Comparison of ENCODE assay signal across 8 cellular contexts in genomic region chr1:45550401-45551305, GRCh38. TPM values are rescaled to one million over a fixed set of nuclear protein-coding genes. Genes with fewer than 3 reads are reported as not detected.
A peak's percentile ranks its signal among the peaks of the same experiment; 100 is the strongest.
DNase-seq lines count a peak whose midpoint lies in the region; TF ChIP-seq lines count a peak whose summit lies in the region.

TSS of gene AKR1A1 (plus strand) at chr1:45550826. CDS start at chr1:45561795, 10,969 bp downstream.

- H3K9me3 ChIP-seq in HAP-1, result no peaks in the 10 kb centered on the region
- no peaks in the 10 kb centered on the region for H3K9me3 ChIP-seq in MM.1S (replicated peaks; ENCODE audit: insufficient read depth, low read length)
- H3K9me3 ChIP-seq in neural cell (ENCODE audit: low read length), result no peaks in the 10 kb centered on the region
- H3K9me3 ChIP-seq in stomach, result no peaks in the 10 kb centered on the region

- H3K27me3 ChIP-seq in HAP-1 (ENCODE audit: low read depth) (no peaks in the 10 kb centered on the region), MM.1S (replicated peaks; ENCODE audit: insufficient read depth, low read length) (no peaks in the 10 kb centered on the region), neural cell (ENCODE audit: insufficient read depth, low read depth, low read length) (no peaks in the 10 kb centered on the region), stomach (no peaks in the 10 kb centered on the region)

- H3K4me2 ChIP-seq in MM.1S (ENCODE audit: low read depth, low read length) (peak within 1 kb of the TSS; percentile 65), neural cell (ENCODE audit: low read length) (peak within 1 kb of the TSS; percentile 97)

- intact Hi-C loops in stomach (cut with DNase I; ENCODE audit: low total_unique reads), result no loop called here

- peak within 1 kb of the TSS; percentile 77 for H3K27ac ChIP-seq in MM.1S (ENCODE audit: low read length)
- H3K27ac ChIP-seq in neural cell (ENCODE audit: low read length), result peak within 1 kb of the TSS; percentile 73
- peak within 1 kb of the TSS; percentile 84 to 93 (median 90) for H3K27ac ChIP-seq in stomach

- H3K79me2 ChIP-seq in MM.1S (ENCODE audit: low read length) (peaks cover 48% of the 10 kb centered on the region), neural cell (replicated peaks; ENCODE audit: insufficient read depth, low read length) (peaks cover 16% of the 10 kb centered on the region)

- no peak for TF ChIP-seq RAD21 in neural cell (conservative IDR thresholded peaks at IDR 0.05)

- TF ChIP-seq POLR2A in stomach (IDR thresholded peaks at IDR 0.05), result no peak

- H4K20me1 ChIP-seq in MM.1S (ENCODE audit: insufficient read depth, low read length) (no peaks in the 10 kb centered on the region), neural cell (ENCODE audit: insufficient read depth) (no peaks in the 10 kb centered on the region)

- H3F3A ChIP-seq in MM.1S (ENCODE audit: insufficient read depth, low read length) (peaks cover 7% of the 10 kb centered on the region), neural cell (ENCODE audit: insufficient read depth, low read length, poor library complexity, severe bottlenecking) (no peaks in the 10 kb centered on the region)

- DNase-seq in G401 (ENCODE audit: low spot score) (peak; percentile 89), HAP-1 (ENCODE audit: low spot score in 2 of 2) (peak; percentile 89 to 95), MM.1S (peak; percentile 95), SHP77 treated with DMSO at 0.1 percent for 48 hours (lab: John Stamatoyannopoulos, UW) (peak; percentile 89), fibroblast of villous mesenchyme (ENCODE audit: low read depth) (peak; percentile 84), stomach (peak; percentile 92)
- peak; percentile 95 for DNase-seq in activated effector memory CD4-positive, alpha-beta T cell treated with anti-CD3 and anti-CD28 coated beads, Interleukin-2, amount 50 U/mL, for 16 hours

- no peaks in the 10 kb centered on the region for H3K9me2 ChIP-seq in MM.1S (replicated peaks; ENCODE audit: insufficient read depth, low read length)
- H3K9me2 ChIP-seq in neural cell (ENCODE audit: insufficient read depth, low read length), result no peaks in the 10 kb centered on the region

- H3K9ac ChIP-seq in MM.1S (ENCODE audit: low read length) (peak within 1 kb of the TSS; percentile 80), neural cell (ENCODE audit: low read length) (peak within 1 kb of the TSS; percentile 68)

- peaks cover 35% of the 10 kb centered on the region for H3K36me3 ChIP-seq in HAP-1 (replicated peaks)
- no peaks in the 10 kb centered on the region for H3K36me3 ChIP-seq in MM.1S (replicated peaks; ENCODE audit: insufficient read depth, low read length)
- no peaks in the 10 kb centered on the region for H3K36me3 ChIP-seq in neural cell (ENCODE audit: insufficient read depth, low read length)
- peaks cover 3 to 16% (median 9%) of the 10 kb centered on the region in 4 donors for H3K36me3 ChIP-seq in stomach

- TF ChIP-seq CTCF in MM.1S (IDR thresholded peaks at IDR 0.05; ENCODE audit: low read length) (no peak), fibroblast of villous mesenchyme (IDR thresholded peaks at IDR 0.05; ENCODE audit: insufficient read depth, low read depth, low read length) (peak; percentile 1), neural cell (IDR thresholded peaks at IDR 0.05; ENCODE audit: poor library complexity, severe bottlenecking) (peak; percentile 33), stomach (IDR thresholded peaks at IDR 0.05) (peak in 2 of 7 experiments; percentile 23 to 26)

- in situ Hi-C loops in G401 (cut with HindIII; ENCODE audit: low sequenced_read_pairs), result no loop called here
- in situ Hi-C loops in HAP-1 (cut with MboI; ENCODE audit: low sequenced_read_pairs), result no loop called here

- H2AFZ ChIP-seq in MM.1S (ENCODE audit: low read length), result peak within 1 kb of the TSS; percentile 100
- H2AFZ ChIP-seq in neural cell (ENCODE audit: low read depth, low read length), result peak within 1 kb of the TSS; percentile 97

- H3K4me3 ChIP-seq in HAP-1 (peak within 1 kb of the TSS; percentile 71), MM.1S (ENCODE audit: low read length) (peak within 1 kb of the TSS; percentile 86), fibroblast of villous mesenchyme (ENCODE audit: low read depth, low read length) (peak within 1 kb of the TSS; percentile 77), neural cell (ENCODE audit: low read length) (peak within 1 kb of the TSS; percentile 79), stomach (peak within 1 kb of the TSS; percentile 64 to 78 (median 70))

- H3K4me1 ChIP-seq in HAP-1 (peaks cover 18% of the 10 kb centered on the region), MM.1S (ENCODE audit: low read length) (peaks cover 8% of the 10 kb centered on the region), stomach (peaks cover 7 to 46% (median 24%) of the 10 kb centered on the region in 4 donors)

- 1 to 4% (median 2%) methylated on average over 19 to 47 of the region's 47 CpGs for WGBS in stomach, 5 donors

- no peak for TF ChIP-seq EP300 in neural cell (conservative IDR thresholded peaks at IDR 0.05; ENCODE audit: poor library complexity, severe bottlenecking)
- TF ChIP-seq EP300 in stomach (IDR thresholded peaks at IDR 0.05), result peak; percentile 39

TF ChIP-seq in neural cell, 6 proteins besides CTCF, POLR2A, EP300 and RAD21:
- TF ChIP-seq POLR2AphosphoS5 (IDR thresholded peaks at IDR 0.05) (peak; percentile 64), MXI1 (conservative IDR thresholded peaks at IDR 0.05; ENCODE audit: poor library complexity, severe bottlenecking) (peak; percentile 98), TAF1 (IDR thresholded peaks at IDR 0.05; ENCODE audit: low read depth) (no peak), EZH2 (IDR thresholded peaks at IDR 0.05; ENCODE audit: borderline replicate concordance, insufficient read depth, low read length, poor library complexity, severe bottlenecking) (no peak), SMC3 (conservative IDR thresholded peaks at IDR 0.05; ENCODE audit: poor library complexity) (peak; percentile 30)
- TF ChIP-seq, protein P1, sequence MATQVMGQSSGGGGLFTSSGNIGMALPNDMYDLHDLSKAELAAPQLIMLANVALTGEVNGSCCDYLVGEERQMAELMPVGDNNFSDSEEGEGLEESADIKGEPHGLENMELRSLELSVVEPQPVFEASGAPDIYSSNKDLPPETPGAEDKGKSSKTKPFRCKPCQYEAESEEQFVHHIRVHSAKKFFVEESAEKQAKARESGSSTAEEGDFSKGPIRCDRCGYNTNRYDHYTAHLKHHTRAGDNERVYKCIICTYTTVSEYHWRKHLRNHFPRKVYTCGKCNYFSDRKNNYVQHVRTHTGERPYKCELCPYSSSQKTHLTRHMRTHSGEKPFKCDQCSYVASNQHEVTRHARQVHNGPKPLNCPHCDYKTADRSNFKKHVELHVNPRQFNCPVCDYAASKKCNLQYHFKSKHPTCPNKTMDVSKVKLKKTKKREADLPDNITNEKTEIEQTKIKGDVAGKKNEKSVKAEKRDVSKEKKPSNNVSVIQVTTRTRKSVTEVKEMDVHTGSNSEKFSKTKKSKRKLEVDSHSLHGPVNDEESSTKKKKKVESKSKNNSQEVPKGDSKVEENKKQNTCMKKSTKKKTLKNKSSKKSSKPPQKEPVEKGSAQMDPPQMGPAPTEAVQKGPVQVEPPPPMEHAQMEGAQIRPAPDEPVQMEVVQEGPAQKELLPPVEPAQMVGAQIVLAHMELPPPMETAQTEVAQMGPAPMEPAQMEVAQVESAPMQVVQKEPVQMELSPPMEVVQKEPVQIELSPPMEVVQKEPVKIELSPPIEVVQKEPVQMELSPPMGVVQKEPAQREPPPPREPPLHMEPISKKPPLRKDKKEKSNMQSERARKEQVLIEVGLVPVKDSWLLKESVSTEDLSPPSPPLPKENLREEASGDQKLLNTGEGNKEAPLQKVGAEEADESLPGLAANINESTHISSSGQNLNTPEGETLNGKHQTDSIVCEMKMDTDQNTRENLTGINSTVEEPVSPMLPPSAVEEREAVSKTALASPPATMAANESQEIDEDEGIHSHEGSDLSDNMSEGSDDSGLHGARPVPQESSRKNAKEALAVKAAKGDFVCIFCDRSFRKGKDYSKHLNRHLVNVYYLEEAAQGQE (IDR thresholded peaks at IDR 0.05; ENCODE audit: borderline replicate concordance), result no peak

RNA-seq across cellular contexts. Expression of gene AKR1A1, which starts in this region (rescaled TPM):
- total RNA-seq in G401 (2014; rRNA removed; shearing (Covaris generic)), result 116 TPM in 2 replicates
- 158 TPM in 2 replicates for total RNA-seq in fibroblast of villous mesenchyme
- 149 and 170 TPM in 2 replicates for polyA plus RNA-seq in neural cell
- 52.0 and 55.5 TPM in 2 replicates for polyA minus RNA-seq in neural cell
- 100 to 1,000 TPM in 4 of 5 donors, 10 to 100 TPM in 1; 10.5 to 203 (median 141) TPM for total RNA-seq in stomach
- polyA plus RNA-seq in stomach, result 100 to 1,000 TPM; 192 to 246 (median 212) TPM

Comparison
In these comparisons a context has a peak if more than half of its experiments do, and no peak if none do; other contexts are left out.
1. Peak in every context shown above with its lines: DNase-seq, H3K4me3 ChIP-seq and H3K27ac ChIP-seq.